Comparison of ENCODE assay signal across 14 cellular contexts in the genomic region with DNA sequence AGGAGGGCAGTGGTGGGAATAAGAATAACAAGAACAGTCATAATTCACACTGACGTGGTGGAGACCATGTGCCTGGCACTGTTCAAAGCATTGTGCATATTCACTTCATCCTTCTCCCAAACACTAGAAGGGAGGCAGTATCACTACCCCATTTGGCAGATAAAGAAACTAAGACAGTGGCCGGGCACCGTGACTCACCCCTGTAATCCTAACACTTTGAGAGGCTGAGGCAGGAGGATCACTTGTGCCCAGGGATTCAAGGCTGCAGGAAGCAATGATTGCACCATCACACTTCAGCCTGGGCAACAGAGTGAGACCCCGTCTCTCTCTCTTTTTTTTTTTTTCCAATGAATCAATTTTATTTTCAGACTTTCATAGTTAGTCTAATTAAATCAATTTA. TPM values are rescaled to one million over a fixed set of nuclear protein-coding genes. Genes with fewer than 3 reads are reported as not detected.
DNase-seq lines count a peak whose midpoint lies in the region; ATAC-seq and TF ChIP-seq lines count a peak whose summit lies in the region.
"Had no signal": no experiment of that assay in that cellular context is flagged by ENCODE, and none has a peak within 500 bp of the region (broad histone marks: within the 10 kb centered on the region; RNA-seq: fewer than 3 reads in every experiment).

No MANE protein-coding gene starts in this region.

- H3K27ac ChIP-seq in foreskin keratinocyte: no peak overlapping the region
- H3K27ac ChIP-seq: RWPE1 had no signal

- H3K27ac Mint-ChIP-seq in natural killer cell: peak overlapping the region in 1 of 2 donors; percentile 81
- H3K27ac Mint-ChIP-seq: CD4-positive, alpha-beta T cell had no signal

- peak; percentile 10 for DNase-seq in GM13977 (ENCODE audit: low spot score)
- peak; percentile 89 for DNase-seq in MV-4-11 (lab: John Stamatoyannopoulos, UW)
- DNase-seq in natural killer cell: no peak
- no peak for DNase-seq in foreskin keratinocyte
- DNase-seq: ACHN; Calu3; CD4-positive, alpha-beta T cell; DMS79; Kasumi-1; NCI-H1436; NCI-H2081; NCI-H510A treated with DMSO at 0.1 percent for 48 hours had no signal

- H3K27me3 Mint-ChIP-seq in natural killer cell (ENCODE audit: low read depth in 2 of 2): no peaks in the 10 kb centered on the region

- intact Hi-C loops in natural killer cell (cut with micrococcal nuclease): no loop called here

- no peaks in the 10 kb centered on the region for H3K27me3 ChIP-seq in foreskin keratinocyte

- no peaks in the 10 kb centered on the region for H3K9me3 Mint-ChIP-seq in natural killer cell
- H3K9me3 Mint-ChIP-seq: CD4-positive, alpha-beta T cell had no signal

- ATAC-seq in natural killer cell (peak in 1 of 3 donors; percentile 34), HG03432 (IDR thresholded peaks at IDR 0.05; ENCODE audit: unreplicated experiment) (no peak), foreskin keratinocyte (no peak)

- in situ Hi-C loops in GM13977 (cut with MboI; ENCODE audit: low pct_unique_long_range_greater_than_20kb, low sequenced_read_pairs, unreplicated experiment): no loop called here

- peaks cover 8% of the 10 kb centered on the region for H3K4me1 ChIP-seq in foreskin keratinocyte

- H3K36me3 Mint-ChIP-seq in natural killer cell: no peaks in the 10 kb centered on the region

- no peak for TF ChIP-seq CTCF in GM13977 (IDR thresholded peaks at IDR 0.05; ENCODE audit: extremely low read depth, insufficient read depth, missing control alignments)
- no peak for TF ChIP-seq CTCF in natural killer cell (IDR thresholded peaks at IDR 0.05)
- TF ChIP-seq CTCF in foreskin keratinocyte (conservative IDR thresholded peaks at IDR 0.05): no peak

- peaks cover 6 to 25% of the 10 kb centered on the region in 2 donors for H3K4me1 Mint-ChIP-seq in natural killer cell

- peak overlapping the region; percentile 70 for H3K4me3 Mint-ChIP-seq in natural killer cell
- H3K4me3 Mint-ChIP-seq: CD4-positive, alpha-beta T cell had no signal

RNA-seq across cellular contexts. Expression of gene ATG4D, which starts 5.5 kb away (rescaled TPM):
- total RNA-seq in natural killer cell (100 to 1,000 TPM; 128 to 155 (median 138) TPM), foreskin keratinocyte (23.0 and 25.2 TPM in 2 replicates)
- polyA plus RNA-seq in foreskin keratinocyte: 28.6 and 29.7 TPM in 2 replicates

RNA-seq across cellular contexts. Expression of gene S1PR5, which starts 21.0 kb away (rescaled TPM):
- 100 to 1,000 TPM; 307 to 433 (median 368) TPM for total RNA-seq in natural killer cell
- total RNA-seq in foreskin keratinocyte: 12.3 and 12.4 TPM in 2 replicates
- polyA plus RNA-seq in foreskin keratinocyte: 13.8 and 14.6 TPM in 2 replicates
- total RNA-seq: Calu3 had no signal

RNA-seq across cellular contexts. Expression of gene KRI1, which starts 27.6 kb away (rescaled TPM):
- 10 to 100 TPM; 36.6 to 53.0 (median 49.5) TPM for total RNA-seq in natural killer cell
- total RNA-seq in foreskin keratinocyte: 19.7 TPM in 2 replicates
- polyA plus RNA-seq in foreskin keratinocyte: 20.0 and 20.1 TPM in 2 replicates

RNA-seq across cellular contexts. Expression of gene CDKN2D, which starts 30.6 kb away (rescaled TPM):
- total RNA-seq in natural killer cell (100 to 1,000 TPM in 2 of 3 donors, 10 to 100 TPM in 1; 82.7 to 102 (median 101) TPM), foreskin keratinocyte (6.3 and 6.8 TPM in 2 replicates)
- polyA plus RNA-seq in foreskin keratinocyte: 8.2 and 10.1 TPM in 2 replicates

RNA-seq across cellular contexts. Expression of gene KEAP1, which starts 35.0 kb away (rescaled TPM):
- total RNA-seq in natural killer cell (10 to 100 TPM; 28.1 to 39.4 (median 34.6) TPM), foreskin keratinocyte (58.4 and 59.2 TPM in 2 replicates)
- 53.8 and 57.2 TPM in 2 replicates for polyA plus RNA-seq in foreskin keratinocyte

Comparison
In these comparisons a context has a peak if more than half of its experiments do, and no peak if none do; other contexts are left out.
1. DNase-seq: peak in GM13977 (single experiment) and MV-4-11 (single experiment); none in natural killer cell (single experiment) and foreskin keratinocyte (0 of 2).
2. RNA of gene S1PR5, which starts 21.0 kb away (total RNA-seq): 307 to 433 TPM in natural killer cell; 12.3 to 12.4 TPM in foreskin keratinocyte; every median in the first group is over 10 times any median in the second.